ENCODE assay signal across 12 cellular contexts in the genomic region with DNA sequence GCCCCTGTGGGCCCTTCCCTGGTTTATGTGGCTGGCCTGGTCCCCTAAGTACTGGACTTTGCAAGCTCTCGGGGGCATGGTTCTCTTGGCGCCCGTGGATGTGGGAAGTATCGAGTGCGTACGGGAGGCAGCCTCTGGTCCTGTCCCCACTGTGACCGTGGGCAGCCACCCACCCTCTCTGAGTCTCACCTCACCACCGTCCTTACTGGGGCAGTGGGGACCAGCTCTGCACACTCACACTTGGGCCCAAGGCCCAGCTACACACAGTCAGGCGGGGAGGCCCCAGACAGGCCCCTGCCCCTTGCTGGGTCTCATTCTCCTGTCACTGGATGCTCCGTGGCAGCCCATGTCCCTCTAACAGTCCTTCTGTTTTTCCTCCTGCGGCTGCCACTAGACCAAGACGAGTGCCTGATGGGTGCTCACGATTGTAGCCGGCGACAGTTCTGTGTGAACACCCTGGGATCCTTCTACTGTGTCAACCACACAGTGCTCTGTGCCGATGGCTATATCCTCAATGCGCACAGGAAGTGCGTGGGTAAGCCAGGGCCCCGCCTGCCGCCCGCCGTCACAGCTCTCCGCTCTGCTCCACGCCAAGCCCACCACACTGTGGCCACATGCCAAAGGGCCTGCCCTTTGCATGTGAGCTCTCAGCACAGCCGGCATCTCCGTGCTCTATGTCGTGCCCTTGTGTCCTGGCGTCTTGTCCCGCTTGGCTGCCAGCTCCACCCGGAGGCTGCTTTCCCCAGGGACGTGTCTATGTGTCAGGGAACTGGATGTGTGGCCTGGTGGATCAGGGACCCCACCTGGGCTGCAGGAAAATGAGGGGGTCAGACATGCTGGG.
A peak's percentile ranks its signal among the peaks of the same experiment; 100 is the strongest.
DNase-seq lines count a peak whose midpoint lies in the region; ATAC-seq and TF ChIP-seq lines count a peak whose summit lies in the region.
"Had no signal": no experiment of that assay in that cellular context is flagged by ENCODE, and none has a peak within 500 bp of the region (broad histone marks: within the 10 kb centered on the region; RNA-seq: fewer than 3 reads in every experiment).

No MANE protein-coding gene starts in this region.

- H2AFZ ChIP-seq in H9 (ENCODE audit: low read length), result no peak overlapping the region
- H2AFZ ChIP-seq: hepatocyte had no signal

- no peak overlapping the region for H3K4me3 ChIP-seq in coronary artery
- H3K4me3 ChIP-seq: hepatocyte, SK-N-MC had no signal

- no peak overlapping the region for H2BK15ac ChIP-seq in H9 (ENCODE audit: low read depth, low read length)

- no CpG with 5 or more reads among the region's 31 CpGs for WGBS in H9 (ENCODE audit: extremely low coverage, insufficient read length, low lambda C conversion rate)

- H3K36me3 Mint-ChIP-seq in H9 (ENCODE audit: insufficient read depth in 1 of 3, low read depth in 3 of 3), result no peaks in the 10 kb centered on the region; a peak in 1 of 7 replicates

- no peak overlapping the region for H2BK120ac ChIP-seq in H9 (ENCODE audit: low read depth, low read length, poor library complexity, severe bottlenecking)

- H3K27me3 ChIP-seq in H9 (ENCODE audit: insufficient read depth, low read length), result no peaks in the 10 kb centered on the region
- H3K27me3 ChIP-seq: hepatocyte had no signal

- peak overlapping the region in 1 of 3 experiments; percentile 64; a peak in 2 of 7 replicates for H3K27ac Mint-ChIP-seq in H9

- no peak overlapping the region for H3K56ac ChIP-seq in H9 (ENCODE audit: insufficient read length, low read depth, low read length)

- no peaks in the 10 kb centered on the region for H3K9me3 ChIP-seq in H9 (ENCODE audit: control insufficient read depth, low read depth, low read length)

- H3K79me2 ChIP-seq in H9 (ENCODE audit: insufficient read depth, low read length), result no peaks in the 10 kb centered on the region
- H3K79me2 ChIP-seq: hepatocyte had no signal

- no peaks in the 10 kb centered on the region for H4K20me1 ChIP-seq in H9 (ENCODE audit: control insufficient read depth, insufficient read depth, insufficient read length)

- H3K27ac ChIP-seq in coronary artery (no peak overlapping the region), H9 (ENCODE audit: insufficient read length, low read depth, low read length) (no peak overlapping the region)
- H3K27ac ChIP-seq: hepatocyte, SK-N-MC had no signal

- no peak overlapping the region for H2BK5ac ChIP-seq in H9 (ENCODE audit: insufficient read length, low read length)

- no peak overlapping the region for H3K14ac ChIP-seq in H9 (ENCODE audit: insufficient read depth, low read length)

- peak; percentile 41 to 52 for ATAC-seq in activated CD4-positive, CD25-positive, alpha-beta regulatory T cell treated with anti-CD3 and anti-CD28 coated beads, Interleukin-2, amount 50 U/mL, for 24 hours
- no peak for ATAC-seq in GM19452 (IDR thresholded peaks at IDR 0.05; ENCODE audit: unreplicated experiment)

- peaks cover 3 to 5% of the 10 kb centered on the region in 2 experiments; a peak in 3 of 4 replicates for H3K4me1 Mint-ChIP-seq in H9

- no peak overlapping the region for H3K23ac ChIP-seq in H9 (ENCODE audit: insufficient read length, low read depth, low read length)

- H3K18ac ChIP-seq in H9 (ENCODE audit: insufficient read length, low read depth, low read length), result no peak overlapping the region

- H3K9me3 Mint-ChIP-seq in H9, result no peaks in the 10 kb centered on the region

- H4K5ac ChIP-seq in H9 (ENCODE audit: insufficient read length, low read depth, low read length), result no peak overlapping the region

- no peaks in the 10 kb centered on the region for H3K79me1 ChIP-seq in H9 (ENCODE audit: insufficient read depth, low read depth, low read length, poor library complexity, severe bottlenecking)

- no peak overlapping the region for H4K91ac ChIP-seq in H9 (ENCODE audit: insufficient read length, low read depth, low read length)

- H2AK5ac ChIP-seq in H9 (ENCODE audit: insufficient read length, low read length), result no peak overlapping the region

- H4K8ac ChIP-seq in H9 (replicated peaks; ENCODE audit: insufficient read length, low read depth, low read length), result no peak overlapping the region

- no peak overlapping the region for H2BK20ac ChIP-seq in H9 (ENCODE audit: low read depth, low read length, poor library complexity, severe bottlenecking)

- H3K23me2 ChIP-seq in H9 (ENCODE audit: insufficient read length, low read depth, low read length, poor library complexity, severe bottlenecking), result no peaks in the 10 kb centered on the region

- TF ChIP-seq CTCF in coronary artery (IDR thresholded peaks at IDR 0.05) (no peak), H9 (conservative IDR thresholded peaks at IDR 0.05) (no peak)

- no peak overlapping the region for H3K4me2 ChIP-seq in H9 (ENCODE audit: insufficient read depth, insufficient read length, low read length)
- H3K4me2 ChIP-seq: hepatocyte had no signal

- H3K4ac ChIP-seq in H9 (ENCODE audit: low read depth, low read length), result no peak overlapping the region

- no peaks in the 10 kb centered on the region; the same call in 1 of the 2 replicates for H3K27me3 Mint-ChIP-seq in H9 (ENCODE audit: low read depth)

- no peak for DNase-seq in activated CD4-positive, CD25-positive, alpha-beta regulatory T cell (lab: John Stamatoyannopoulos, UW)
- DNase-seq in activated CD8-positive, alpha-beta memory T cell treated with anti-CD3 and anti-CD28 coated beads, Interleukin-2, amount 50 U/mL, for 48 hours, result peak; percentile 66
- DNase-seq in fibroblast of gingiva (ENCODE audit: low read depth), result peak; percentile 42
- DNase-seq in stimulated activated CD8-positive, alpha-beta memory T cell treated with anti-CD3 and anti-CD28 coated beads, Interleukin-7, amount 100 ng/mL, for 4 hours (ENCODE audit: low read depth in 2 of 2), result peak; percentile 10 to 41
- no peak for DNase-seq in coronary artery (ENCODE audit: low spot score)
- DNase-seq in H9, result no peak
- DNase-seq: 8988T; effector CD4-positive, alpha-beta T cell had no signal

- H3K4me1 ChIP-seq in H9 (ENCODE audit: insufficient read depth, low read length), result no peaks in the 10 kb centered on the region

- no peak overlapping the region for H3T11ph ChIP-seq in H9 (ENCODE audit: low read length)

- no peak overlapping the region for H3K4me3 Mint-ChIP-seq in H9

- no peak overlapping the region for H2BK12ac ChIP-seq in H9 (ENCODE audit: insufficient read length, low read depth, low read length)

- no peak overlapping the region for H3K9ac ChIP-seq in H9 (ENCODE audit: extremely low read depth, insufficient read length, low read length)

Comparison
In these comparisons a context has a peak if more than half of its experiments do, and no peak if none do; other contexts are left out.
1. DNase-seq: peak in activated CD8-positive, alpha-beta memory T cell treated with anti-CD3 and anti-CD28 coated beads, Interleukin-2, amount 50 U/mL, for 48 hours (single experiment), fibroblast of gingiva (single experiment) and stimulated activated CD8-positive, alpha-beta memory T cell treated with anti-CD3 and anti-CD28 coated beads, Interleukin-7, amount 100 ng/mL, for 4 hours (2 of 2); none in activated CD4-positive, CD25-positive, alpha-beta regulatory T cell (0 of 4), coronary artery (single experiment) and H9 (single experiment).